Comparison of ENCODE assay signal across 15 cellular contexts in genomic region chr11:134750619-134751018, GRCh38.
A peak's percentile ranks its signal among the peaks of the same experiment; 100 is the strongest.
DNase-seq lines count a peak whose midpoint lies in the region; TF ChIP-seq lines count a peak whose summit lies in the region.
"Had no signal": no experiment of that assay in that cellular context is flagged by ENCODE, and none has a peak within 500 bp of the region (broad histone marks: within the 10 kb centered on the region; RNA-seq: fewer than 3 reads in every experiment).

No MANE protein-coding gene starts in this region.

- H3K27me3 ChIP-seq in BLaER1 (no peaks in the 10 kb centered on the region), endodermal cell (ENCODE audit: control insufficient read depth, insufficient read depth, low read length, poor library complexity, severe bottlenecking) (no peaks in the 10 kb centered on the region), spleen (replicated peaks in 1 of 7) (peaks cover 0 to 51% (median 0%) of the 10 kb centered on the region in 7 donors)

- peaks cover 45% of the 10 kb centered on the region for H3K27me3 Mint-ChIP-seq in endodermal cell (ENCODE audit: insufficient read depth)
- H3K27me3 Mint-ChIP-seq in activated CD4-positive, alpha-beta memory T cell treated with anti-CD3 and anti-CD28 coated beads for 36 hours: peaks cover 8% of the 10 kb centered on the region

- DNase-seq in D341Med (ENCODE audit: low spot score): peak; percentile 8
- DNase-seq in endodermal cell: peak; percentile 14
- DNase-seq in spleen: peak; percentile 57
- DNase-seq in NCI-H2081 (lab: John Stamatoyannopoulos, UW): no peak
- DNase-seq in activated CD4-positive, alpha-beta memory T cell treated with anti-CD3 and anti-CD28 coated beads for 36 hours: no peak
- no peak for DNase-seq in NOMO-1 (lab: John Stamatoyannopoulos, UW; ENCODE audit: unreplicated experiment in 2 of 2)
- DNase-seq: ACHN, COR-L47, DMS53, HCEC 1CT, HFFc6 had no signal

- CTCF ChIA-PET in activated CD4-positive, alpha-beta memory T cell treated with anti-CD3 and anti-CD28 coated beads for 36 hours (lab: Charles Lee): no interaction called here

- TF ChIP-seq CTCF in endodermal cell (conservative IDR thresholded peaks at IDR 0.05): no peak
- TF ChIP-seq CTCF in spleen (IDR thresholded peaks at IDR 0.05 in 8 of 11, conservative IDR thresholded peaks at IDR 0.05 in 3 of 11): no peak

- no peak overlapping the region for H3K27ac ChIP-seq in BLaER1
- no peak overlapping the region for H3K27ac ChIP-seq in endodermal cell (ENCODE audit: low read depth, low read length)
- H3K27ac ChIP-seq in spleen: no peak overlapping the region
- H3K27ac ChIP-seq: C4-2B had no signal

- no peak overlapping the region for H3K4me3 ChIP-seq in BLaER1
- no peak overlapping the region for H3K4me3 ChIP-seq in endodermal cell (ENCODE audit: low read length)
- H3K4me3 ChIP-seq in spleen: no peak overlapping the region
- H3K4me3 ChIP-seq: GM12878 had no signal

- no peak overlapping the region for H3K27ac Mint-ChIP-seq in endodermal cell
- no peak overlapping the region for H3K27ac Mint-ChIP-seq in activated CD4-positive, alpha-beta memory T cell treated with anti-CD3 and anti-CD28 coated beads for 36 hours
- H3K27ac Mint-ChIP-seq: CD8-positive, alpha-beta T cell; HFFc6 had no signal

- TF ChIP-seq POLR2A in spleen (IDR thresholded peaks at IDR 0.05): no peak

- no peak overlapping the region for H3K4me3 Mint-ChIP-seq in endodermal cell
- H3K4me3 Mint-ChIP-seq in activated CD4-positive, alpha-beta memory T cell treated with anti-CD3 and anti-CD28 coated beads for 36 hours: no peak overlapping the region
- H3K4me3 Mint-ChIP-seq: CD8-positive, alpha-beta T cell; HFFc6 had no signal

- intact Hi-C loops in spleen (cut with DNase I; ENCODE audit: low total_unique reads): no loop called here
- intact Hi-C loops in activated CD4-positive, alpha-beta memory T cell treated with anti-CD3 and anti-CD28 coated beads for 36 hours (cut with micrococcal nuclease): no loop called here

- POLR2A ChIA-PET in activated CD4-positive, alpha-beta memory T cell treated with anti-CD3 and anti-CD28 coated beads for 36 hours (lab: Charles Lee): no interaction called here

- H3K4me1 ChIP-seq in BLaER1 (peaks cover 35% of the 10 kb centered on the region), endodermal cell (ENCODE audit: control insufficient read depth, insufficient read depth, low read length) (no peaks in the 10 kb centered on the region), spleen (no peaks in the 10 kb centered on the region)

- peaks cover 37% of the 10 kb centered on the region for H3K9me3 Mint-ChIP-seq in endodermal cell
- no peaks in the 10 kb centered on the region for H3K9me3 Mint-ChIP-seq in activated CD4-positive, alpha-beta memory T cell treated with anti-CD3 and anti-CD28 coated beads for 36 hours

- peaks cover 10% of the 10 kb centered on the region for H3K36me3 Mint-ChIP-seq in endodermal cell (ENCODE audit: low read depth)
- no peaks in the 10 kb centered on the region for H3K36me3 Mint-ChIP-seq in activated CD4-positive, alpha-beta memory T cell treated with anti-CD3 and anti-CD28 coated beads for 36 hours
- H3K36me3 Mint-ChIP-seq: CD8-positive, alpha-beta T cell had no signal

- H4K20me1 ChIP-seq in BLaER1: no peaks in the 10 kb centered on the region

- 100% methylated on average over 1 to 2 of the region's 2 CpGs for WGBS in endodermal cell (ENCODE audit: insufficient coverage in 1 of 2, insufficient read length in 1 of 2), 2 experiments
- WGBS in spleen, 5 donors: 58 to 73% (median 63%) methylated on average over 2 of the region's 2 CpGs

- H3K9me3 ChIP-seq in BLaER1: peaks cover 19% of the 10 kb centered on the region
- H3K9me3 ChIP-seq in endodermal cell (ENCODE audit: control insufficient read depth, low read length): peaks cover 37% of the 10 kb centered on the region
- H3K9me3 ChIP-seq in spleen: peaks cover 0 to 22% (median 6%) of the 10 kb centered on the region in 8 donors

- H3K4me1 Mint-ChIP-seq in endodermal cell: peaks cover 11% of the 10 kb centered on the region
- H3K4me1 Mint-ChIP-seq in activated CD4-positive, alpha-beta memory T cell treated with anti-CD3 and anti-CD28 coated beads for 36 hours (ENCODE audit: low read depth): no peaks in the 10 kb centered on the region

- H3K4me2 ChIP-seq in BLaER1: peak overlapping the region; percentile 36

- no peak overlapping the region for H3K9ac ChIP-seq in BLaER1
- no peak overlapping the region for H3K9ac ChIP-seq in endodermal cell (ENCODE audit: extremely low read depth, low read length, poor library complexity, severe bottlenecking)

- H3K36me3 ChIP-seq in BLaER1 (no peaks in the 10 kb centered on the region), endodermal cell (ENCODE audit: control insufficient read depth, insufficient read depth, low read length) (no peaks in the 10 kb centered on the region), spleen (no peaks in the 10 kb centered on the region)

Comparison
In these comparisons a context has a peak if more than half of its experiments do, and no peak if none do; other contexts are left out.
1. DNase-seq: peak in D341Med (single experiment), endodermal cell (single experiment) and spleen (single experiment); none in NCI-H2081 (0 of 2), activated CD4-positive, alpha-beta memory T cell treated with anti-CD3 and anti-CD28 coated beads for 36 hours (single experiment) and NOMO-1 (0 of 2).